In the genomic region with DNA sequence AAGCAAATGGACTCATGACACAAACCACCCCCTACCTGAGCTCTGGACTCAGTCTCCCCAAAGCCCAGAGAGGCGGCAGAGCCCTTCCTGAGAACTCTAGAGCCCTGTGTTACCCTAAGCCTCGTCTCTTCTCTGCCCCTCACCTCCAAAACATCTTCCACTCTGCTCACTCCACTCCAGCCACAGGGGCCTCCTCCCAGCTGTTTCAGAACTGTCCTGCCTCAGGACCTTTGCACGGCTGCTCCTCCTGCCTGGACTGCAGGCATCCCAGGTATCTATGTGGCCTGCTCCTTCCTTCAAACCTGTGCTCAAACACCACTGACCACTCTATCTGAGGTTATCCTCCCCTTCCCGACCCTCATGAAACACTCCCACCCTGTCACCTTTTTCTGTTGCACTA, we compare ENCODE assay signal across 20 cellular contexts. TPM values are rescaled to one million over a fixed set of nuclear protein-coding genes. Genes with fewer than 3 reads are reported as not detected.
DNase-seq lines count a peak whose midpoint lies in the region; ATAC-seq and TF ChIP-seq lines count a peak whose summit lies in the region.
"Had no signal": no experiment of that assay in that cellular context is flagged by ENCODE, and none has a peak within 500 bp of the region (broad histone marks: within the 10 kb centered on the region; RNA-seq: fewer than 3 reads in every experiment).

No MANE protein-coding gene starts in this region.

- peak overlapping the region; percentile 76 for H3K27ac Mint-ChIP-seq in dendritic cell treated with granulocyte-macrophage colony-stimulating factor and Interleukin-4, amounts not matched to agents 40 ng/mL and 50 ng/mL, for 4 days

- H3K79me1 ChIP-seq in neuronal stem cell (ENCODE audit: low read depth, low read length), result no peaks in the 10 kb centered on the region

- peaks cover 56% of the 10 kb centered on the region for H3K4me1 Mint-ChIP-seq in dendritic cell treated with granulocyte-macrophage colony-stimulating factor and Interleukin-4, amounts not matched to agents 40 ng/mL and 50 ng/mL, for 4 days (ENCODE audit: low read depth)

- H3K14ac ChIP-seq in neuronal stem cell (ENCODE audit: low read length), result no peak overlapping the region

- no peak overlapping the region for H2AK5ac ChIP-seq in neuronal stem cell (ENCODE audit: low read depth, low read length)

- DNase-seq in HL-60 (ENCODE audit: low read depth in 1 of 2, low spot score in 1 of 2) (no peak), neuronal stem cell (ENCODE audit: low spot score) (no peak), upper lobe of right lung (peak; percentile 30)
- DNase-seq: DMS79, GOT3, Karpas-422, MG63, NCI-H1092, NCI-H1436 treated with DMSO at 0.1 percent for 48 hours, NCI-H2029, NCI-H345, PC-9, SIG-M5 had no signal

- no peaks in the 10 kb centered on the region for H3K36me3 Mint-ChIP-seq in dendritic cell treated with granulocyte-macrophage colony-stimulating factor and Interleukin-4, amounts not matched to agents 40 ng/mL and 50 ng/mL, for 4 days (ENCODE audit: low read depth)

- WGBS in neuronal stem cell (ENCODE audit: extremely low coverage in 2 of 2, insufficient read length in 2 of 2, insufficient replicate concordance in 1 of 2), 2 donors, result no CpG with 5 or more reads among the region's 4 CpGs

- H2BK15ac ChIP-seq in neuronal stem cell (ENCODE audit: low read length), result peak overlapping the region; percentile 1

- no peak overlapping the region for H2BK120ac ChIP-seq in neuronal stem cell (ENCODE audit: low read depth, low read length)

- H3K27ac ChIP-seq in HL-60 (replicated peaks) (peak overlapping the region; percentile 88), neuronal stem cell (replicated peaks; ENCODE audit: low read length) (no peak overlapping the region), upper lobe of right lung (no peak overlapping the region)
- H3K27ac ChIP-seq: C4-2B, PC-9, RWPE1 had no signal

- H3K4me3 Mint-ChIP-seq in dendritic cell treated with granulocyte-macrophage colony-stimulating factor and Interleukin-4, amounts not matched to agents 40 ng/mL and 50 ng/mL, for 4 days, result no peak overlapping the region

- ATAC-seq in upper lobe of right lung, result no peak
- no peak for ATAC-seq in HG03095 (IDR thresholded peaks at IDR 0.05; ENCODE audit: unreplicated experiment)
- no peak for ATAC-seq in GM18511 (IDR thresholded peaks at IDR 0.05; ENCODE audit: unreplicated experiment)
- ATAC-seq in HG03378 (IDR thresholded peaks at IDR 0.05; ENCODE audit: unreplicated experiment), result no peak
- ATAC-seq: SK-N-SH treated with all-trans-retinoic acid at 6 μM for 48 hours had no signal

- intact Hi-C loops in dendritic cell treated with granulocyte-macrophage colony-stimulating factor and Interleukin-4, amounts not matched to agents 40 ng/mL and 50 ng/mL, for 4 days (cut with micrococcal nuclease), result loop anchor here (5.0 kb wide), 1 partner anchor 33 kb away; no protein-coding TSS in a partner anchor
- intact Hi-C loops in upper lobe of right lung (cut with DNase I), result no loop called here

- H3K4me1 ChIP-seq in neuronal stem cell (ENCODE audit: control insufficient read depth in 2 of 2, insufficient read depth in 1 of 2, low read depth in 1 of 2, low read length in 2 of 2) (peaks cover 3 to 11% of the 10 kb centered on the region in 2 donors), upper lobe of right lung (peaks cover 30% of the 10 kb centered on the region)

- no peak overlapping the region for H3K9ac ChIP-seq in neuronal stem cell (ENCODE audit: low read depth, low read length, poor library complexity)

- peaks cover 3% of the 10 kb centered on the region for H3K27me3 Mint-ChIP-seq in dendritic cell treated with granulocyte-macrophage colony-stimulating factor and Interleukin-4, amounts not matched to agents 40 ng/mL and 50 ng/mL, for 4 days

- H3K9me3 ChIP-seq in neuronal stem cell (replicated peaks in 1 of 2; ENCODE audit: control insufficient read depth in 2 of 2, insufficient read depth in 1 of 2, low read depth in 1 of 2, low read length in 2 of 2) (no peaks in the 10 kb centered on the region), upper lobe of right lung (no peaks in the 10 kb centered on the region)
- H3K9me3 ChIP-seq: MG63 had no signal

- TF ChIP-seq CTCF in HL-60 (IDR thresholded peaks at IDR 0.05; ENCODE audit: insufficient read depth, low read length) (no peak), upper lobe of right lung (IDR thresholded peaks at IDR 0.05) (no peak)

- H3K27me3 ChIP-seq in HL-60 (ENCODE audit: insufficient read depth, poor library complexity, severe bottlenecking) (no peaks in the 10 kb centered on the region), neuronal stem cell (ENCODE audit: control insufficient read depth in 3 of 3, insufficient read depth in 3 of 3, low read depth in 1 of 3, low read length in 3 of 3) (peaks cover 0 to 10% (median 0%) of the 10 kb centered on the region in 3 experiments), upper lobe of right lung (no peaks in the 10 kb centered on the region)
- H3K27me3 ChIP-seq: MG63 had no signal

- no peak overlapping the region for H2BK5ac ChIP-seq in neuronal stem cell (ENCODE audit: low read length)

- no peak overlapping the region for H2BK12ac ChIP-seq in neuronal stem cell (ENCODE audit: low read length)

- H3K36me3 ChIP-seq in neuronal stem cell (replicated peaks in 1 of 2; ENCODE audit: control insufficient read depth in 2 of 2, insufficient read depth in 2 of 2, low read length in 2 of 2) (no peaks in the 10 kb centered on the region), upper lobe of right lung (no peaks in the 10 kb centered on the region)
- H3K36me3 ChIP-seq: MG63 had no signal

- H3K4me3 ChIP-seq in HL-60 (replicated peaks; ENCODE audit: insufficient read depth, low read length) (no peak overlapping the region), neuronal stem cell (ENCODE audit: low read length in 2 of 2) (no peak overlapping the region), upper lobe of right lung (no peak overlapping the region)
- H3K4me3 ChIP-seq: MG63, PC-9 had no signal

- H2AFZ ChIP-seq in neuronal stem cell (ENCODE audit: low read length), result no peak overlapping the region
- H2AFZ ChIP-seq: PC-9 had no signal

- no peak overlapping the region for H3K23ac ChIP-seq in neuronal stem cell (ENCODE audit: low read depth, low read length, poor library complexity)

- no peak overlapping the region for H4K8ac ChIP-seq in neuronal stem cell (ENCODE audit: low read depth, low read length)

- H3K4ac ChIP-seq in neuronal stem cell (ENCODE audit: low read length), result no peak overlapping the region

- H4K91ac ChIP-seq in neuronal stem cell (ENCODE audit: low read depth, low read length, poor library complexity), result no peak overlapping the region

- H3K9me3 Mint-ChIP-seq in dendritic cell treated with granulocyte-macrophage colony-stimulating factor and Interleukin-4, amounts not matched to agents 40 ng/mL and 50 ng/mL, for 4 days, result no peaks in the 10 kb centered on the region

- H3K4me2 ChIP-seq in neuronal stem cell (ENCODE audit: insufficient read depth, low read length, poor library complexity, severe bottlenecking), result no peak overlapping the region
- H3K4me2 ChIP-seq: PC-9 had no signal

- no peak overlapping the region for H3K18ac ChIP-seq in neuronal stem cell (ENCODE audit: low read length)

RNA-seq across cellular contexts. Expression of gene LITAF, which starts 12.9 kb away (rescaled TPM):
- 85.6 TPM for polyA plus RNA-seq in neuronal stem cell (2013, experiment 1 of 2)
- polyA plus RNA-seq in neuronal stem cell (2013, experiment 2 of 2), result 87.4 TPM
- 242 TPM for total RNA-seq in upper lobe of right lung
